ENCODE assay signal across 19 cellular contexts in genomic region chr18:57627488-57627887, GRCh38. TPM values are rescaled to one million over a fixed set of nuclear protein-coding genes. Genes with fewer than 3 reads are reported as not detected.
DNase-seq lines count a peak whose midpoint lies in the region; ATAC-seq, FAIRE-seq and TF ChIP-seq lines count a peak whose summit lies in the region.
"Had no signal": no experiment of that assay in that cellular context is flagged by ENCODE, and none has a peak within 500 bp of the region (broad histone marks: within the 10 kb centered on the region; RNA-seq: fewer than 3 reads in every experiment).

No MANE protein-coding gene starts in this region.

- H2AFZ ChIP-seq in HepG2 (ENCODE audit: low read length) (no peak overlapping the region), keratinocyte (ENCODE audit: control insufficient read depth, low read length) (no peak overlapping the region)

- H3K27ac ChIP-seq in HepG2 (ENCODE audit: extremely low read length, insufficient read depth, low read length) (no peak overlapping the region), right lobe of liver (no peak overlapping the region), keratinocyte (ENCODE audit: control insufficient read depth, insufficient read depth, low read length) (no peak overlapping the region)
- H3K27ac ChIP-seq: heart left ventricle had no signal

- no TSS peak for BruUV-seq in HepG2 (replicated peaks; lab: Mats Ljungman, UMichigan)

- peak; percentile 10; the same call in 1 of the 3 replicates for ATAC-seq in HepG2
- ATAC-seq in right lobe of liver, result no peak
- no peak for ATAC-seq in stimulated activated memory B cell treated with anti-CD40 and anti-IgM and Interleukin-4, amounts not matched to agents 10 μg/mL and 1 μg/mL and 100 μg/mL, for 72 hours
- ATAC-seq: HCT116; heart left ventricle; natural killer cell; Panc1; stimulated activated effector memory CD8-positive, alpha-beta T cell treated with anti-CD3 and anti-CD28 coated beads, Interleukin-12 subunit alpha, Interleukin-12 subunit beta, amount 100 ng/mL, for 72 hours had no signal

- peaks cover 3% of the 10 kb centered on the region for H3K36me3 Mint-ChIP-seq in activated T-helper 1 cell treated with anti-CD3 and anti-CD28 coated beads, Interleukin-12 subunit alpha, Interleukin-12 subunit beta, Interleukin-2, Interleukin-4 antibody, amounts not matched to agents 30 ng/mL and 10 ng/mL and 1 ng/mL, durations not matched to agents 14 hours and 24 hours and 36 hours (ENCODE audit: low read depth)
- peaks cover 6% of the 10 kb centered on the region for H3K36me3 Mint-ChIP-seq in stimulated activated memory B cell treated with anti-CD40 and anti-IgM and Interleukin-4, amounts not matched to agents 10 μg/mL and 1 μg/mL and 100 μg/mL, for 72 hours
- H3K36me3 Mint-ChIP-seq: natural killer cell had no signal

- peak overlapping the region; percentile 13 for H3K4me3 Mint-ChIP-seq in activated T-helper 1 cell treated with anti-CD3 and anti-CD28 coated beads, Interleukin-12 subunit alpha, Interleukin-12 subunit beta, Interleukin-2, Interleukin-4 antibody, amounts not matched to agents 30 ng/mL and 10 ng/mL and 1 ng/mL, durations not matched to agents 14 hours and 24 hours and 36 hours
- no peak overlapping the region for H3K4me3 Mint-ChIP-seq in stimulated activated memory B cell treated with anti-CD40 and anti-IgM and Interleukin-4, amounts not matched to agents 10 μg/mL and 1 μg/mL and 100 μg/mL, for 72 hours
- H3K4me3 Mint-ChIP-seq: natural killer cell; stimulated activated effector memory CD8-positive, alpha-beta T cell treated with anti-CD3 and anti-CD28 coated beads, Interleukin-12 subunit alpha, Interleukin-12 subunit beta, amount 100 ng/mL, for 72 hours; T-helper 1 cell treated with Interleukin-12 subunit alpha and Interleukin-12 subunit beta and Interleukin-4 antibody, amounts not matched to agents 30 μg/mL and 1 μg/mL, for 36 hours had no signal

- no peak overlapping the region for H3K4me3 ChIP-seq in HepG2 (replicated peaks in 1 of 3; ENCODE audit: insufficient read depth in 1 of 3, low read depth in 2 of 3, low read length in 3 of 3)
- H3K4me3 ChIP-seq in right lobe of liver, result no peak overlapping the region
- no peak overlapping the region for H3K4me3 ChIP-seq in keratinocyte (ENCODE audit: control insufficient read depth in 2 of 3, extremely low read depth in 1 of 3, insufficient read depth in 2 of 3, low read depth in 1 of 3, low read length in 3 of 3)
- H3K4me3 ChIP-seq: heart left ventricle had no signal

- TF ChIP-seq CTCF in HepG2 (CRISPR knock-in tag; IDR thresholded peaks at IDR 0.05) (no peak), right lobe of liver (IDR thresholded peaks at IDR 0.05) (no peak), keratinocyte (optimal IDR thresholded peaks at IDR 0.05 in 1 of 3, IDR thresholded peaks at IDR 0.05 in 1 of 3, conservative IDR thresholded peaks at IDR 0.05 in 1 of 3; ENCODE audit: extremely low read depth in 1 of 3, insufficient read depth in 2 of 3, low read length in 3 of 3) (peak in 1 of 3 experiments; percentile 12)

- H3K4me1 ChIP-seq in HepG2 (ENCODE audit: insufficient read depth, low read length) (peaks cover 38% of the 10 kb centered on the region), right lobe of liver (peaks cover 0 to 7% (median 0%) of the 10 kb centered on the region in 4 donors), keratinocyte (ENCODE audit: control insufficient read depth, extremely low read depth, insufficient read depth, low read length) (peaks cover 16% of the 10 kb centered on the region)

- H3K9me1 ChIP-seq in keratinocyte (ENCODE audit: control insufficient read depth, extremely low read depth, insufficient read depth, low read length), result no peaks in the 10 kb centered on the region

- H3K27me3 Mint-ChIP-seq in activated T-helper 1 cell treated with anti-CD3 and anti-CD28 coated beads, Interleukin-12 subunit alpha, Interleukin-12 subunit beta, Interleukin-2, Interleukin-4 antibody, amounts not matched to agents 30 ng/mL and 10 ng/mL and 1 ng/mL, durations not matched to agents 14 hours and 24 hours and 36 hours (ENCODE audit: insufficient read depth), result no peaks in the 10 kb centered on the region
- H3K27me3 Mint-ChIP-seq in stimulated activated memory B cell treated with anti-CD40 and anti-IgM and Interleukin-4, amounts not matched to agents 10 μg/mL and 1 μg/mL and 100 μg/mL, for 72 hours, result no peaks in the 10 kb centered on the region

- H3K9me3 Mint-ChIP-seq in activated T-helper 1 cell treated with anti-CD3 and anti-CD28 coated beads, Interleukin-12 subunit alpha, Interleukin-12 subunit beta, Interleukin-2, Interleukin-4 antibody, amounts not matched to agents 30 ng/mL and 10 ng/mL and 1 ng/mL, durations not matched to agents 14 hours and 24 hours and 36 hours, result no peaks in the 10 kb centered on the region
- H3K9me3 Mint-ChIP-seq in stimulated activated memory B cell treated with anti-CD40 and anti-IgM and Interleukin-4, amounts not matched to agents 10 μg/mL and 1 μg/mL and 100 μg/mL, for 72 hours, result no peaks in the 10 kb centered on the region
- H3K9me3 Mint-ChIP-seq: natural killer cell; stimulated activated effector memory CD8-positive, alpha-beta T cell treated with anti-CD3 and anti-CD28 coated beads, Interleukin-12 subunit alpha, Interleukin-12 subunit beta, amount 100 ng/mL, for 72 hours; T-helper 1 cell treated with Interleukin-12 subunit alpha and Interleukin-12 subunit beta and Interleukin-4 antibody, amounts not matched to agents 30 μg/mL and 1 μg/mL, for 36 hours had no signal

- in situ Hi-C loops in HepG2 (cut with HindIII; ENCODE audit: extremely low pct_ligation_motif_present, low pct_unique_long_range_greater_than_20kb), result no loop called here

- H3K27me3 ChIP-seq in HepG2 (ENCODE audit: control insufficient read depth in 1 of 2, insufficient read depth in 2 of 2, low read length in 2 of 2), result no peaks in the 10 kb centered on the region
- no peaks in the 10 kb centered on the region for H3K27me3 ChIP-seq in right lobe of liver
- H3K27me3 ChIP-seq in keratinocyte (ENCODE audit: control insufficient read depth, extremely low read depth, insufficient read depth, low read length), result no peaks in the 10 kb centered on the region
- H3K27me3 ChIP-seq: heart left ventricle had no signal

- no peak for TF ChIP-seq RAD21 in HepG2 (CRISPR knock-in tag; IDR thresholded peaks at IDR 0.05)

- H3K4me2 ChIP-seq in HepG2 (ENCODE audit: low read depth, low read length), result peak overlapping the region; percentile 39; the same call in 1 of the 2 replicates
- H3K4me2 ChIP-seq in keratinocyte (ENCODE audit: control insufficient read depth, extremely low read depth, insufficient read depth, low read depth, low read length), result peak overlapping the region; percentile 12

- CTCF ChIA-PET in HepG2 (lab: Yijun Ruan, JAX; ENCODE audit: low intra/inter-chr PET ratio, low total read pairs), result no interaction called here

- TF ChIP-seq POLR2A in HepG2 (IDR thresholded peaks at IDR 0.05; ENCODE audit: insufficient read depth in 1 of 2, low read depth in 2 of 2, low read length in 2 of 2), result no peak
- TF ChIP-seq POLR2A in right lobe of liver (IDR thresholded peaks at IDR 0.05), result no peak

- peaks cover 9% of the 10 kb centered on the region for H3K4me1 Mint-ChIP-seq in activated T-helper 1 cell treated with anti-CD3 and anti-CD28 coated beads, Interleukin-12 subunit alpha, Interleukin-12 subunit beta, Interleukin-2, Interleukin-4 antibody, amounts not matched to agents 30 ng/mL and 10 ng/mL and 1 ng/mL, durations not matched to agents 14 hours and 24 hours and 36 hours (ENCODE audit: low read depth)
- H3K4me1 Mint-ChIP-seq in stimulated activated memory B cell treated with anti-CD40 and anti-IgM and Interleukin-4, amounts not matched to agents 10 μg/mL and 1 μg/mL and 100 μg/mL, for 72 hours, result peaks cover 15% of the 10 kb centered on the region

- no peak overlapping the region for H3K27ac Mint-ChIP-seq in activated T-helper 1 cell treated with anti-CD3 and anti-CD28 coated beads, Interleukin-12 subunit alpha, Interleukin-12 subunit beta, Interleukin-2, Interleukin-4 antibody, amounts not matched to agents 30 ng/mL and 10 ng/mL and 1 ng/mL, durations not matched to agents 14 hours and 24 hours and 36 hours
- H3K27ac Mint-ChIP-seq in stimulated activated memory B cell treated with anti-CD40 and anti-IgM and Interleukin-4, amounts not matched to agents 10 μg/mL and 1 μg/mL and 100 μg/mL, for 72 hours, result no peak overlapping the region
- H3K27ac Mint-ChIP-seq: natural killer cell; stimulated activated effector memory CD8-positive, alpha-beta T cell treated with anti-CD3 and anti-CD28 coated beads, Interleukin-12 subunit alpha, Interleukin-12 subunit beta, amount 100 ng/mL, for 72 hours; T-helper 1 cell treated with Interleukin-12 subunit alpha and Interleukin-12 subunit beta and Interleukin-4 antibody, amounts not matched to agents 30 μg/mL and 1 μg/mL, for 36 hours had no signal

- H4K20me1 ChIP-seq in HepG2 (ENCODE audit: insufficient read depth, low read length) (no peaks in the 10 kb centered on the region), keratinocyte (ENCODE audit: control insufficient read depth, extremely low read depth, insufficient read depth, low read length) (no peaks in the 10 kb centered on the region)

- TF ChIP-seq EP300 in HepG2 (IDR thresholded peaks at IDR 0.05; ENCODE audit: low read depth in 2 of 2, low read length in 2 of 2) (no peak), HepG2 (CRISPR knock-in tag; IDR thresholded peaks at IDR 0.05; ENCODE audit: borderline replicate concordance) (no peak)

- H3K9me3 ChIP-seq in HepG2 (ENCODE audit: low read length), result no peaks in the 10 kb centered on the region
- no peaks in the 10 kb centered on the region for H3K9me3 ChIP-seq in right lobe of liver
- no peaks in the 10 kb centered on the region for H3K9me3 ChIP-seq in keratinocyte (ENCODE audit: control insufficient read depth, low read depth, low read length)
- H3K9me3 ChIP-seq: heart left ventricle had no signal

- intact Hi-C loops in HepG2 (cut with micrococcal nuclease; ENCODE audit: unreplicated experiment) (loop anchor here (10.0 kb wide), 2 partner anchors 187 to 787 kb away; no protein-coding TSS in a partner anchor), right lobe of liver (cut with DNase I) (no loop called here)
- intact Hi-C loops in activated T-helper 1 cell treated with anti-CD3 and anti-CD28 coated beads, Interleukin-12 subunit alpha, Interleukin-12 subunit beta, Interleukin-2, Interleukin-4 antibody, amounts not matched to agents 30 ng/mL and 10 ng/mL and 1 ng/mL, durations not matched to agents 14 hours and 24 hours and 36 hours (cut with micrococcal nuclease), result no loop called here

- POLR2A ChIA-PET in HepG2 (lab: Yijun Ruan, JAX), result no interaction called here

- H3K36me3 ChIP-seq in HepG2 (replicated peaks in 1 of 2; ENCODE audit: control insufficient read depth in 1 of 2, insufficient read depth in 2 of 2, low read length in 2 of 2) (no peaks in the 10 kb centered on the region), right lobe of liver (no peaks in the 10 kb centered on the region), keratinocyte (ENCODE audit: control insufficient read depth in 2 of 2, extremely low read depth in 1 of 2, insufficient read depth in 2 of 2, low read length in 2 of 2) (no peaks in the 10 kb centered on the region)
- H3K36me3 ChIP-seq: heart left ventricle had no signal

- DNase-seq in HepG2 (ENCODE audit: low spot score) (no peak), right lobe of liver (no peak), keratinocyte (ENCODE audit: low read depth, low spot score) (no peak), urothelium cell line (ENCODE audit: low spot score) (peak; percentile 16), NCI-H526 treated with DMSO at 0.1 percent for 48 hours (lab: John Stamatoyannopoulos, UW) (no peak), T-helper 1 cell (no peak)
- no peak for DNase-seq in activated T-helper 1 cell treated with anti-CD3 and anti-CD28 coated beads, Interleukin-12 subunit alpha, Interleukin-12 subunit beta, Interleukin-2, Interleukin-4 antibody, amounts not matched to agents 30 ng/mL and 10 ng/mL and 1 ng/mL, durations not matched to agents 14 hours and 24 hours and 36 hours (ENCODE audit: low spot score)
- DNase-seq: activated CD4-positive, alpha-beta T cell treated with anti-CD3 and anti-CD28 coated beads for 48 hours; activated T-cell treated with anti-CD3 and anti-CD28 coated beads, Interleukin-2, amount 50 U/mL, for 48 hours; COR-L47; heart left ventricle; natural killer cell; NCI-H187; NCI-H526 had no signal

- FAIRE-seq in HepG2 (lab: Jason Lieb, UNC), result no peak
- FAIRE-seq in keratinocyte (lab: Jason Lieb, UNC), result no peak
- FAIRE-seq in urothelium cell line (lab: Jason Lieb, UNC), result no peak

- no peak overlapping the region for H3K9ac ChIP-seq in HepG2 (ENCODE audit: insufficient read depth, low read depth, low read length)
- H3K9ac ChIP-seq in keratinocyte (ENCODE audit: control insufficient read depth, extremely low read depth, insufficient read depth, low read length), result no peak overlapping the region

- dilution Hi-C loops in keratinocyte (cut with MboI; ENCODE audit: extremely low pct_ligation_motif_present, low sequenced_read_pairs), result no loop called here

- WGBS in HepG2 (ENCODE audit: low lambda C conversion rate), result 14% methylated on average over 2 of the region's 5 CpGs
- 90% methylated on average over 2 of the region's 5 CpGs for WGBS in right lobe of liver (ENCODE audit: insufficient coverage, low coverage, low lambda C conversion rate, missing lambda C conversion rate)

- no peaks in the 10 kb centered on the region for H3K79me2 ChIP-seq in HepG2 (ENCODE audit: insufficient read depth, low read length)
- no peaks in the 10 kb centered on the region for H3K79me2 ChIP-seq in keratinocyte (ENCODE audit: control insufficient read depth, insufficient read depth, low read length)

RNA-seq across cellular contexts. Expression of gene NARS1, which starts 5.9 kb away (rescaled TPM):
- 200 and 292 TPM in 2 replicates for total RNA-seq in HepG2 (2016; rRNA removed; fragmentation: Illumina TruSeq; extraction: Trizol)
- 18.6 and 19.7 TPM in 2 replicates for total RNA-seq in HepG2 (2016; cell fraction: cytosol; rRNA removed; fragmentation: Illumina TruSeq; extraction: Trizol; ENCODE audit: low read depth)
- total RNA-seq in HepG2 (2016; cell fraction: insoluble cytoplasmic fraction; rRNA removed; fragmentation: Illumina TruSeq; extraction: Trizol), result 204 and 283 TPM in 2 replicates
- 24.0 and 28.8 TPM in 2 replicates for total RNA-seq in HepG2 (2016; cell fraction: membrane; rRNA removed; fragmentation: Illumina TruSeq; extraction: Trizol)
- total RNA-seq in HepG2 (2016; cell fraction: nucleus; rRNA removed; fragmentation: Illumina TruSeq; extraction: Trizol), result 132 and 136 TPM in 2 replicates
- 130 and 144 TPM in 2 replicates for polyA plus RNA-seq in HepG2 (2011; rRNA removed)
- polyA plus RNA-seq in HepG2 (2011; cell fraction: cytosol; rRNA removed), result 67.4 and 109 TPM in 2 replicates
- polyA plus RNA-seq in HepG2 (2011; cell fraction: nucleus; rRNA removed), result 162 and 209 TPM in 2 replicates
- polyA plus RNA-seq in HepG2 (2012), result 127 and 139 TPM in 2 replicates
- 4.7 and 5.7 TPM in 2 replicates for polyA plus RNA-seq in HepG2 (2016; cell fraction: cytosol; fragmentation: Illumina TruSeq; extraction: Trizol; ENCODE audit: low read depth)
- polyA plus RNA-seq in HepG2 (2016; cell fraction: insoluble cytoplasmic fraction; fragmentation: Illumina TruSeq; extraction: Trizol; ENCODE audit: low read depth), result 225 and 239 TPM in 2 replicates
- 14.0 and 17.6 TPM in 2 replicates for polyA plus RNA-seq in HepG2 (2016; cell fraction: membrane; fragmentation: Illumina TruSeq; extraction: Trizol; ENCODE audit: low read depth)
- polyA plus RNA-seq in HepG2 (2016; cell fraction: nucleus; fragmentation: Illumina TruSeq; extraction: Trizol; ENCODE audit: insufficient read depth, low read depth), result 191 and 197 TPM in 2 replicates
- 110 and 175 TPM in 2 replicates for polyA minus RNA-seq in HepG2 (2011; rRNA and poly(A)+ RNA removed; ENCODE audit: low replicate concordance)
- polyA minus RNA-seq in HepG2 (2011; cell fraction: cytosol; rRNA and poly(A)+ RNA removed), result 104 and 117 TPM in 2 replicates
- 174 and 191 TPM in 2 replicates for polyA minus RNA-seq in HepG2 (2011; cell fraction: nucleus; rRNA and poly(A)+ RNA removed)
- total RNA-seq in right lobe of liver, result 10 to 100 TPM; 38.5 to 99.2 (median 41.1) TPM
- total RNA-seq in activated T-helper 1 cell treated with anti-CD3 and anti-CD28 coated beads, Interleukin-12 subunit alpha, Interleukin-12 subunit beta, Interleukin-2, Interleukin-4 antibody, amounts not matched to agents 30 ng/mL and 10 ng/mL and 1 ng/mL, durations not matched to agents 14 hours and 24 hours and 36 hours, result 121 and 133 TPM in 2 replicates
- 143 to 231 TPM (median 187 TPM) in 3 replicates for polyA plus RNA-seq in keratinocyte
- 360 TPM for polyA plus RNA-seq in keratinocyte (2011; ENCODE audit: low read depth)
- 129 and 193 TPM in 2 replicates for polyA plus RNA-seq in keratinocyte (2011; cell fraction: cytosol; rRNA removed)
- polyA plus RNA-seq in keratinocyte (2011; cell fraction: nucleus; rRNA removed), result 219 and 303 TPM in 2 replicates
- 146 and 172 TPM in 2 replicates for polyA plus RNA-seq in keratinocyte (2012; ENCODE audit: low replicate concordance)
- polyA minus RNA-seq in keratinocyte, result 116 to 181 TPM (median 144 TPM) in 3 replicates
- 152 TPM for polyA minus RNA-seq in keratinocyte (2011; cell fraction: cytosol; rRNA and poly(A)+ RNA removed)
- 84.1 and 142 TPM in 2 replicates for polyA minus RNA-seq in keratinocyte (2011; cell fraction: nucleus; rRNA and poly(A)+ RNA removed)

RNA-seq across cellular contexts. Expression of gene FECH, which starts 41.0 kb away (rescaled TPM):
- 21.9 and 29.1 TPM in 2 replicates for total RNA-seq in HepG2 (2016; rRNA removed; fragmentation: Illumina TruSeq; extraction: Trizol)
- total RNA-seq in HepG2 (2016; cell fraction: cytosol; rRNA removed; fragmentation: Illumina TruSeq; extraction: Trizol; ENCODE audit: low read depth), result 2.8 and 3.2 TPM in 2 replicates
- 23.3 and 28.6 TPM in 2 replicates for total RNA-seq in HepG2 (2016; cell fraction: insoluble cytoplasmic fraction; rRNA removed; fragmentation: Illumina TruSeq; extraction: Trizol)
- 9.2 and 9.7 TPM in 2 replicates for total RNA-seq in HepG2 (2016; cell fraction: membrane; rRNA removed; fragmentation: Illumina TruSeq; extraction: Trizol)
- 10.9 and 11.0 TPM in 2 replicates for total RNA-seq in HepG2 (2016; cell fraction: nucleus; rRNA removed; fragmentation: Illumina TruSeq; extraction: Trizol)
- 14.7 and 16.4 TPM in 2 replicates for polyA plus RNA-seq in HepG2 (2011; rRNA removed)
- polyA plus RNA-seq in HepG2 (2011; cell fraction: cytosol; rRNA removed), result 14.1 and 16.3 TPM in 2 replicates
- 5.4 and 9.2 TPM in 2 replicates for polyA plus RNA-seq in HepG2 (2011; cell fraction: nucleus; rRNA removed)
- polyA plus RNA-seq in HepG2 (2012), result 10.4 and 11.0 TPM in 2 replicates
- polyA plus RNA-seq in HepG2 (2016; cell fraction: cytosol; fragmentation: Illumina TruSeq; extraction: Trizol; ENCODE audit: low read depth), result 2.7 and 3.8 TPM in 2 replicates
- 26.1 and 27.9 TPM in 2 replicates for polyA plus RNA-seq in HepG2 (2016; cell fraction: insoluble cytoplasmic fraction; fragmentation: Illumina TruSeq; extraction: Trizol; ENCODE audit: low read depth)
- 7.3 and 7.4 TPM in 2 replicates for polyA plus RNA-seq in HepG2 (2016; cell fraction: membrane; fragmentation: Illumina TruSeq; extraction: Trizol; ENCODE audit: low read depth)
- polyA plus RNA-seq in HepG2 (2016; cell fraction: nucleus; fragmentation: Illumina TruSeq; extraction: Trizol; ENCODE audit: insufficient read depth, low read depth), result 16.2 and 16.7 TPM in 2 replicates
- 15.9 and 39.3 TPM in 2 replicates for polyA minus RNA-seq in HepG2 (2011; rRNA and poly(A)+ RNA removed; ENCODE audit: low replicate concordance)
- polyA minus RNA-seq in HepG2 (2011; cell fraction: cytosol; rRNA and poly(A)+ RNA removed), result 12.3 and 14.0 TPM in 2 replicates
- 8.2 and 9.6 TPM in 2 replicates for polyA minus RNA-seq in HepG2 (2011; cell fraction: nucleus; rRNA and poly(A)+ RNA removed)
- 10 to 100 TPM; 30.1 to 73.9 (median 38.7) TPM for total RNA-seq in right lobe of liver
- total RNA-seq in activated T-helper 1 cell treated with anti-CD3 and anti-CD28 coated beads, Interleukin-12 subunit alpha, Interleukin-12 subunit beta, Interleukin-2, Interleukin-4 antibody, amounts not matched to agents 30 ng/mL and 10 ng/mL and 1 ng/mL, durations not matched to agents 14 hours and 24 hours and 36 hours, result 21.7 and 23.5 TPM in 2 replicates
- 26.8 to 37.2 TPM (median 29.2 TPM) in 3 replicates for polyA plus RNA-seq in keratinocyte
- 9.7 TPM for polyA plus RNA-seq in keratinocyte (2011; ENCODE audit: low read depth)
- polyA plus RNA-seq in keratinocyte (2011; cell fraction: cytosol; rRNA removed), result 28.4 and 32.9 TPM in 2 replicates
- polyA plus RNA-seq in keratinocyte (2011; cell fraction: nucleus; rRNA removed), result 29.4 and 32.5 TPM in 2 replicates
- polyA plus RNA-seq in keratinocyte (2012; ENCODE audit: low replicate concordance), result 12.0 and 24.0 TPM in 2 replicates
- 11.4 to 20.6 TPM (median 15.7 TPM) in 3 replicates for polyA minus RNA-seq in keratinocyte
- 36.6 TPM for polyA minus RNA-seq in keratinocyte (2011; cell fraction: cytosol; rRNA and poly(A)+ RNA removed)
- polyA minus RNA-seq in keratinocyte (2011; cell fraction: nucleus; rRNA and poly(A)+ RNA removed), result 21.7 and 29.6 TPM in 2 replicates
